In the genomic region with DNA sequence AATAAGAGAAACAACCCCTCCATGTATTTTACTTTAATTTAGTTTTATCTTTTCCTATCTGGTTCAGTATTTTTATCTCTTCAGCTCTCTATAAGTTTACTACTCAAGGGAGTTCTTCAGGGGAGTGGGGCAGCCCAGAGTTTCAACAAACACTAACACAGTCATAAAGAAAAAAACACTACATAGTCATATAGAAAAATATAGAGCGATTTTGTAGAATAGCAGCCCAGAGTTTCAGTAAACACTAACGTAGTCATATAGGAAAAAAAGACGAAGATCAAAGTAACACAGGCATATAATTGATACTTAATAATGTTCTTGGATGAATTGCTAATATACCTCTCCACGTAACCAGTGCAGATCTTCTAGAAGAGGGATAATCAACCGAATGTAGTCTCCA, we compare ENCODE assay signal across 24 cellular contexts. TPM values are rescaled to one million over a fixed set of nuclear protein-coding genes. Genes with fewer than 3 reads are reported as not detected.
DNase-seq lines count a peak whose midpoint lies in the region; ATAC-seq and TF ChIP-seq lines count a peak whose summit lies in the region.
"Had no signal": no experiment of that assay in that cellular context is flagged by ENCODE, and none has a peak within 500 bp of the region (broad histone marks: within the 10 kb centered on the region; RNA-seq: fewer than 3 reads in every experiment).

No MANE protein-coding gene starts in this region.

- H3K4me1 Mint-ChIP-seq in activated CD8-positive, alpha-beta memory T cell treated with anti-CD3 and anti-CD28 coated beads, Interleukin-2, amount 10 ng/mL, durations not matched to agents 7 days and 5 days: peaks cover 3% of the 10 kb centered on the region
- no peaks in the 10 kb centered on the region for H3K4me1 Mint-ChIP-seq in activated T-helper 17 cell treated with anti-CD3 and anti-CD28 coated beads, Interleukin-2, amount 50 U/mL, for 72 hours
- H3K4me1 Mint-ChIP-seq: CD14-positive monocyte; CD8-positive, alpha-beta memory T cell had no signal

- ATAC-seq in activated CD8-positive, alpha-beta memory T cell treated with anti-CD3 and anti-CD28 coated beads, Interleukin-2, amount 10 ng/mL, durations not matched to agents 7 days and 5 days: peak; percentile 23
- ATAC-seq in GM18868 (IDR thresholded peaks at IDR 0.05; ENCODE audit: unreplicated experiment): peak; percentile 70
- ATAC-seq in activated T-helper 17 cell treated with anti-CD3 and anti-CD28 coated beads, Interleukin-2, amount 50 U/mL, for 72 hours (replicated peaks): peak; percentile 70
- no peak for ATAC-seq in left colon
- no peak for ATAC-seq in lower lobe of right lung
- ATAC-seq: A549, GM23338, HCT116 had no signal

- H3K4me1 ChIP-seq in lower lobe of right lung: no peaks in the 10 kb centered on the region
- H3K4me1 ChIP-seq: BE2C; BLaER1 treated with 17β-estradiol and CSF1 and Interleukin-3, amounts not matched to agents 10 nM and 100 nM had no signal

- H3K4me3 ChIP-seq in lower lobe of right lung: no peak overlapping the region
- H3K4me3 ChIP-seq: A549; BLaER1 treated with 17β-estradiol and CSF1 and Interleukin-3, amounts not matched to agents 10 nM and 100 nM; GM23338 had no signal

- H3K9me3 Mint-ChIP-seq in activated CD8-positive, alpha-beta memory T cell treated with anti-CD3 and anti-CD28 coated beads, Interleukin-2, amount 10 ng/mL, durations not matched to agents 7 days and 5 days (ENCODE audit: low read depth): no peaks in the 10 kb centered on the region
- no peaks in the 10 kb centered on the region for H3K9me3 Mint-ChIP-seq in activated T-helper 17 cell treated with anti-CD3 and anti-CD28 coated beads, Interleukin-2, amount 50 U/mL, for 72 hours
- H3K9me3 Mint-ChIP-seq: CD14-positive monocyte; CD4-positive, alpha-beta T cell; CD8-positive, alpha-beta memory T cell; GM23338; H9 had no signal

- peaks cover 16% of the 10 kb centered on the region for H3K27me3 Mint-ChIP-seq in activated CD8-positive, alpha-beta memory T cell treated with anti-CD3 and anti-CD28 coated beads, Interleukin-2, amount 10 ng/mL, durations not matched to agents 7 days and 5 days
- peaks cover 16% of the 10 kb centered on the region for H3K27me3 Mint-ChIP-seq in activated T-helper 17 cell treated with anti-CD3 and anti-CD28 coated beads, Interleukin-2, amount 50 U/mL, for 72 hours

- H3K27me3 ChIP-seq in lower lobe of right lung (ENCODE audit: low read depth): no peaks in the 10 kb centered on the region
- H3K27me3 ChIP-seq: BE2C; BLaER1 treated with 17β-estradiol and CSF1 and Interleukin-3, amounts not matched to agents 10 nM and 100 nM had no signal

- no peak overlapping the region for H3K4me3 Mint-ChIP-seq in activated CD8-positive, alpha-beta memory T cell treated with anti-CD3 and anti-CD28 coated beads, Interleukin-2, amount 10 ng/mL, durations not matched to agents 7 days and 5 days
- H3K4me3 Mint-ChIP-seq in activated T-helper 17 cell treated with anti-CD3 and anti-CD28 coated beads, Interleukin-2, amount 50 U/mL, for 72 hours: no peak overlapping the region
- H3K4me3 Mint-ChIP-seq: CD14-positive monocyte; CD4-positive, alpha-beta T cell; CD8-positive, alpha-beta memory T cell; GM23338; H9 had no signal

- no peak for DNase-seq in activated CD8-positive, alpha-beta memory T cell treated with anti-CD3 and anti-CD28 coated beads, Interleukin-2, amount 10 ng/mL, durations not matched to agents 7 days and 5 days
- no peak for DNase-seq in activated CD8-positive, alpha-beta memory T cell treated with anti-CD3 and anti-CD28 coated beads, Interleukin-2, amount 50 U/mL, for 48 hours
- DNase-seq in NCI-H146 (lab: John Stamatoyannopoulos, UW) (no peak), left colon (no peak), lower lobe of right lung (no peak)
- DNase-seq: 8988T; ACHN; AML-193; BE2C; CD4-positive, alpha-beta T cell; CD8-positive, alpha-beta memory T cell; DMS 273 treated with DMSO at 0.1 percent for 48 hours; DMS79; EL; GDM1; H9 had no signal

- intact Hi-C loops in left colon (cut with DNase I, micrococcal nuclease) (no loop called here), lower lobe of right lung (cut with DNase I) (no loop called here)

- H3K36me3 Mint-ChIP-seq in activated CD8-positive, alpha-beta memory T cell treated with anti-CD3 and anti-CD28 coated beads, Interleukin-2, amount 10 ng/mL, durations not matched to agents 7 days and 5 days: no peaks in the 10 kb centered on the region
- H3K36me3 Mint-ChIP-seq in activated T-helper 17 cell treated with anti-CD3 and anti-CD28 coated beads, Interleukin-2, amount 50 U/mL, for 72 hours (ENCODE audit: low read depth): no peaks in the 10 kb centered on the region
- H3K36me3 Mint-ChIP-seq: CD14-positive monocyte; CD8-positive, alpha-beta memory T cell had no signal

- CTCF ChIA-PET in activated CD8-positive, alpha-beta memory T cell treated with anti-CD3 and anti-CD28 coated beads, Interleukin-2, amount 10 ng/mL, durations not matched to agents 7 days and 5 days (lab: Charles Lee): no interaction called here

- TF ChIP-seq CTCF in lower lobe of right lung (IDR thresholded peaks at IDR 0.05): no peak

- no peak overlapping the region for H3K27ac Mint-ChIP-seq in activated CD8-positive, alpha-beta memory T cell treated with anti-CD3 and anti-CD28 coated beads, Interleukin-2, amount 10 ng/mL, durations not matched to agents 7 days and 5 days
- no peak overlapping the region for H3K27ac Mint-ChIP-seq in activated T-helper 17 cell treated with anti-CD3 and anti-CD28 coated beads, Interleukin-2, amount 50 U/mL, for 72 hours
- H3K27ac Mint-ChIP-seq: CD14-positive monocyte; CD4-positive, alpha-beta T cell; CD8-positive, alpha-beta memory T cell; GM23338; H9 had no signal

- no peaks in the 10 kb centered on the region for H3K9me3 ChIP-seq in lower lobe of right lung
- H3K9me3 ChIP-seq: A549; BE2C; BLaER1 treated with 17β-estradiol and CSF1 and Interleukin-3, amounts not matched to agents 10 nM and 100 nM had no signal

- no peak overlapping the region for H3K27ac ChIP-seq in lower lobe of right lung
- H3K27ac ChIP-seq: BLaER1 treated with 17β-estradiol and CSF1 and Interleukin-3, amounts not matched to agents 10 nM and 100 nM had no signal

- peaks cover 3% of the 10 kb centered on the region for H3K36me3 ChIP-seq in lower lobe of right lung
- H3K36me3 ChIP-seq: BE2C; BLaER1 treated with 17β-estradiol and CSF1 and Interleukin-3, amounts not matched to agents 10 nM and 100 nM had no signal

RNA-seq across cellular contexts. Expression of a gene that starts 54.7 kb away (rescaled TPM):
- not detected for total RNA-seq in activated CD8-positive, alpha-beta memory T cell treated with anti-CD3 and anti-CD28 coated beads, Interleukin-2, amount 10 ng/mL, durations not matched to agents 7 days and 5 days
- total RNA-seq in activated T-helper 17 cell treated with anti-CD3 and anti-CD28 coated beads, Interleukin-2, amount 50 U/mL, for 72 hours: not detected
- not detected for total RNA-seq in left colon
- total RNA-seq in lower lobe of right lung: 0.24 TPM
- total RNA-seq: CD4-positive, alpha-beta T cell; CD8-positive, alpha-beta memory T cell; H4 had no signal

Comparison
In these comparisons a context has a peak if more than half of its experiments do, and no peak if none do; other contexts are left out.
1. ATAC-seq: peak in activated CD8-positive, alpha-beta memory T cell treated with anti-CD3 and anti-CD28 coated beads, Interleukin-2, amount 10 ng/mL, durations not matched to agents 7 days and 5 days (single experiment), GM18868 (single experiment) and activated T-helper 17 cell treated with anti-CD3 and anti-CD28 coated beads, Interleukin-2, amount 50 U/mL, for 72 hours (single experiment); none in left colon (single experiment) and lower lobe of right lung (0 of 2).